In genomic region chr14:72515779-72516770, GRCh38 we compare ENCODE assay signal across 11 cellular contexts.
DNase-seq lines count a peak whose midpoint lies in the region; ATAC-seq, FAIRE-seq and TF ChIP-seq lines count a peak whose summit lies in the region.
"Had no signal": no experiment of that assay in that cellular context is flagged by ENCODE, and none has a peak within 500 bp of the region (broad histone marks: within the 10 kb centered on the region; RNA-seq: fewer than 3 reads in every experiment).

No MANE protein-coding gene starts in this region.

- CTCF ChIA-PET in MCF 10A (lab: Yijun Ruan, JAX) = interaction anchor here (0.5 to 9.5 kb wide), 36 partner anchors 8 to 1505 kb away, joined by 3 to 295 read pairs (median 4); no protein-coding TSS in a partner anchor

- POLR2A ChIA-PET in MCF 10A (lab: Yijun Ruan, JAX) = interaction anchor here (0.5 to 2.4 kb wide), 3 partner anchors 133 to 392 kb away, joined by 3 to 14 read pairs (median 5); no protein-coding TSS in a partner anchor

- intact Hi-C loops in Right ventricle myocardium superior (cut with DNase I) = loop anchor here (2.0 kb wide), 2 partner anchors 391 to 435 kb away; no protein-coding TSS in a partner anchor
- intact Hi-C loops in Right ventricle myocardium inferior (cut with DNase I) = loop anchor here (2.0 kb wide), 1 partner anchor 433 kb away; no protein-coding TSS in a partner anchor
- intact Hi-C loops in MCF 10A (cut with micrococcal nuclease) = loop anchor here (2.0 to 10.0 kb wide), 3 partner anchors 149 to 959 kb away; no protein-coding TSS in a partner anchor

- DNase-seq in Right ventricle myocardium superior = peak; percentile 56
- DNase-seq in Right ventricle myocardium inferior (ENCODE audit: missing footprints) = no peak
- DNase-seq in RPMI7951 (ENCODE audit: low read depth) = peak; percentile 71
- peak; percentile 19 for DNase-seq in fibroblast of mammary gland (ENCODE audit: low read depth)
- peak; percentile 44 for DNase-seq in urothelium cell line (ENCODE audit: low spot score)
- DNase-seq in MCF 10A (ENCODE audit: unreplicated experiment) = no peak
- DNase-seq in activated T-cell treated with anti-CD3 and anti-CD28 coated beads, Interleukin-2, amount 50 U/mL, for 24 hours = no peak
- DNase-seq in Ammon's horn (ENCODE audit: low spot score) = no peak
- DNase-seq: NCI-H187 treated with DMSO at 0.1 percent for 48 hours had no signal

- no TSS peak for BruUV-seq in MCF 10A (replicated peaks; lab: Mats Ljungman, UMichigan)

- TF ChIP-seq CTCF in fibroblast of mammary gland (conservative IDR thresholded peaks at IDR 0.05; ENCODE audit: control insufficient read depth, insufficient read depth, low read depth, low read length) (peak; percentile 10), MCF 10A (IDR thresholded peaks at IDR 0.05; ENCODE audit: unreplicated experiment) (no peak)

- H3K4me3 Mint-ChIP-seq in MCF 10A (ENCODE audit: unreplicated experiment) = no peak overlapping the region
- no peak overlapping the region for H3K4me3 Mint-ChIP-seq in activated T-cell treated with anti-CD3 and anti-CD28 coated beads, Interleukin-2, amount 50 U/mL, for 24 hours

- peaks cover 14% of the 10 kb centered on the region for H3K9me3 Mint-ChIP-seq in MCF 10A (ENCODE audit: unreplicated experiment)
- peaks cover 11% of the 10 kb centered on the region for H3K9me3 Mint-ChIP-seq in activated T-cell treated with anti-CD3 and anti-CD28 coated beads, Interleukin-2, amount 50 U/mL, for 24 hours

- H3K27me3 Mint-ChIP-seq in MCF 10A (ENCODE audit: insufficient read depth, unreplicated experiment) = peaks cover 10% of the 10 kb centered on the region
- H3K27me3 Mint-ChIP-seq in activated T-cell treated with anti-CD3 and anti-CD28 coated beads, Interleukin-2, amount 50 U/mL, for 24 hours = peaks cover 14% of the 10 kb centered on the region

- no peak for FAIRE-seq in urothelium cell line (lab: Jason Lieb, UNC)

- no peak for ATAC-seq in Right ventricle myocardium superior (ENCODE audit: poor library complexity)
- no peak for ATAC-seq in Right ventricle myocardium inferior

- H3K36me3 Mint-ChIP-seq in MCF 10A (ENCODE audit: insufficient read depth, unreplicated experiment) = no peaks in the 10 kb centered on the region
- H3K36me3 Mint-ChIP-seq in activated T-cell treated with anti-CD3 and anti-CD28 coated beads, Interleukin-2, amount 50 U/mL, for 24 hours (ENCODE audit: low read depth) = no peaks in the 10 kb centered on the region

- H3K4me1 Mint-ChIP-seq in MCF 10A (ENCODE audit: insufficient read depth, unreplicated experiment) = no peaks in the 10 kb centered on the region
- peaks cover 46% of the 10 kb centered on the region for H3K4me1 Mint-ChIP-seq in activated T-cell treated with anti-CD3 and anti-CD28 coated beads, Interleukin-2, amount 50 U/mL, for 24 hours (ENCODE audit: low read depth)

- H3K27ac Mint-ChIP-seq in MCF 10A (ENCODE audit: low read depth, unreplicated experiment) = no peak overlapping the region
- no peak overlapping the region for H3K27ac Mint-ChIP-seq in activated T-cell treated with anti-CD3 and anti-CD28 coated beads, Interleukin-2, amount 50 U/mL, for 24 hours

- no peak overlapping the region for H3K4me3 ChIP-seq in fibroblast of mammary gland (ENCODE audit: control insufficient read depth, low read depth, low read length)
- H3K4me3 ChIP-seq: adrenal gland, SJSA1 had no signal

Comparison
In these comparisons a context has a peak if more than half of its experiments do, and no peak if none do; other contexts are left out.
1. DNase-seq: peak in Right ventricle myocardium superior (single experiment), RPMI7951 (single experiment), fibroblast of mammary gland (single experiment) and urothelium cell line (single experiment); none in Right ventricle myocardium inferior (single experiment), MCF 10A (single experiment), activated T-cell treated with anti-CD3 and anti-CD28 coated beads, Interleukin-2, amount 50 U/mL, for 24 hours (single experiment) and Ammon's horn (single experiment).